ENCODE assay signal across 1 cellular context in genomic region chr17:37494971-37495370, GRCh38.
TF ChIP-seq lines count a peak whose summit lies in the region.

No MANE protein-coding gene starts in this region.

TF ChIP-seq in SK-N-SH, 30 proteins besides CTCF, POLR2A, EP300 and RAD21 (continued from another document):
- no peak for TF ChIP-seq MAX (IDR thresholded peaks at IDR 0.05; ENCODE audit: low read depth)
